In the genomic region with DNA sequence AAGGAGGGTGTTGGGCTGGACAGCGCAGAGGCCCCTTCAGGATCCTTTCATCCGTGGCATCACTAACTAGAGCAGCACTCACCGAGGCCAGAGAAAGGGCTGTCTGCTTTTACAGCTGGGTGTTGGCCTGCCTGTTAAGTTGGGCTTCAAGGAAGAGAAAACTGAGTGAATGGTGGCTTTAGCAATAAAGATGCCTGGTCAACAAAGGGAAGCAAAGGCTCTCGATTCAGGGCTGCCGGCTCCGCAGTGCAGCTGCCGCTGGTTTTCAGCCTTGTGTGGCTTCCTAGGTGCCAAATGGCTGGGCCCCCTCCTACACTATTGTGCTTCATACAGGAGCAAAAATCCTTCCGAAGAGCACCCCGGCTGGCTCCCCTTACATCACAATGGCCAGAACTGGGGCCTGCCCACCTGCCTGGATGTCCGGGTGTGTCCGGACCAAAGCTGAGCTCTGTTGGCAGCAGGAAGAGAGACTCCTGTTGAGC, we compare ENCODE assay signal across 13 cellular contexts.
"Had no signal": no experiment of that assay in that cellular context is flagged by ENCODE, and none has a peak within 500 bp of the region (broad histone marks: within the 10 kb centered on the region; RNA-seq: fewer than 3 reads in every experiment).

No MANE protein-coding gene starts in this region.

- H2AFZ ChIP-seq: hepatocyte had no signal

- H3K4me3 ChIP-seq: adrenal gland, hepatocyte, lower lobe of right lung, prostate gland, sigmoid colon had no signal

- ATAC-seq: naive thymus-derived CD8-positive, alpha-beta T cell; T-cell had no signal

- H3K36me3 ChIP-seq: adrenal gland, lower lobe of right lung, prostate gland, sigmoid colon, WERI-Rb-1 had no signal

- H3K9me3 ChIP-seq: adrenal gland, lower lobe of right lung, prostate gland, sigmoid colon had no signal

- H3K27ac Mint-ChIP-seq: activated naive CD4-positive, alpha-beta T cell treated with anti-CD3 and anti-CD28 coated beads, Interleukin-2, amount 10 ng/mL, durations not matched to agents 7 days and 5 days; naive thymus-derived CD8-positive, alpha-beta T cell; T-cell had no signal

- H3K79me2 ChIP-seq: hepatocyte had no signal

- H3K27ac ChIP-seq: adrenal gland, hepatocyte, lower lobe of right lung, prostate gland, sigmoid colon, WERI-Rb-1 had no signal

- H3K36me3 Mint-ChIP-seq: activated naive CD4-positive, alpha-beta T cell treated with anti-CD3 and anti-CD28 coated beads, Interleukin-2, amount 10 ng/mL, durations not matched to agents 7 days and 5 days; naive thymus-derived CD8-positive, alpha-beta T cell; T-cell had no signal

- H3K4me1 Mint-ChIP-seq: activated naive CD4-positive, alpha-beta T cell treated with anti-CD3 and anti-CD28 coated beads, Interleukin-2, amount 10 ng/mL, durations not matched to agents 7 days and 5 days had no signal

- H3K4me3 Mint-ChIP-seq: activated naive CD4-positive, alpha-beta T cell treated with anti-CD3 and anti-CD28 coated beads, Interleukin-2, amount 10 ng/mL, durations not matched to agents 7 days and 5 days; naive thymus-derived CD8-positive, alpha-beta T cell; T-cell had no signal

- H3K9me3 Mint-ChIP-seq: activated naive CD4-positive, alpha-beta T cell treated with anti-CD3 and anti-CD28 coated beads, Interleukin-2, amount 10 ng/mL, durations not matched to agents 7 days and 5 days; naive thymus-derived CD8-positive, alpha-beta T cell; T-cell had no signal

- H3K4me1 ChIP-seq: adrenal gland, prostate gland, sigmoid colon had no signal

- H3K27me3 ChIP-seq: adrenal gland had no signal

- DNase-seq: activated CD4-positive, alpha-beta T cell treated with anti-CD3 and anti-CD28 coated beads for 48 hours; activated CD8-positive, alpha-beta memory T cell treated with anti-CD3 and anti-CD28 coated beads for 24 hours; activated naive CD4-positive, alpha-beta T cell treated with anti-CD3 and anti-CD28 coated beads, Interleukin-2, amount 10 ng/mL, durations not matched to agents 7 days and 5 days; effector memory CD4-positive, alpha-beta T cell; lower lobe of right lung; naive thymus-derived CD8-positive, alpha-beta T cell; sigmoid colon; stimulated activated naive CD4-positive, alpha-beta T cell; T-cell had no signal

- H3K4me2 ChIP-seq: hepatocyte had no signal
